In genomic region chr4:159146007-159146330, GRCh38 we compare ENCODE assay signal across 1 cellular context.
TF ChIP-seq lines count a peak whose summit lies in the region.

No MANE protein-coding gene starts in this region.

TF ChIP-seq in K562, 482 proteins besides CTCF, POLR2A, EP300 and RAD21 (continued from another document):
- TF ChIP-seq, protein P1, sequence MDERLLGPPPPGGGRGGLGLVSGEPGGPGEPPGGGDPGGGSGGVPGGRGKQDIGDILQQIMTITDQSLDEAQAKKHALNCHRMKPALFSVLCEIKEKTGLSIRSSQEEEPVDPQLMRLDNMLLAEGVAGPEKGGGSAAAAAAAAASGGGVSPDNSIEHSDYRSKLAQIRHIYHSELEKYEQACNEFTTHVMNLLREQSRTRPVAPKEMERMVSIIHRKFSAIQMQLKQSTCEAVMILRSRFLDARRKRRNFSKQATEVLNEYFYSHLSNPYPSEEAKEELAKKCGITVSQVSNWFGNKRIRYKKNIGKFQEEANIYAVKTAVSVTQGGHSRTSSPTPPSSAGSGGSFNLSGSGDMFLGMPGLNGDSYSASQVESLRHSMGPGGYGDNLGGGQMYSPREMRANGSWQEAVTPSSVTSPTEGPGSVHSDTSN (CRISPR knock-in tag; IDR thresholded peaks at IDR 0.05; ENCODE audit: low read depth): no peak
- TF ChIP-seq, protein P1 (tag; conservative IDR thresholded peaks at IDR 0.05; ENCODE audit: low read depth): peak; percentile 67
- TF ChIP-seq FUS (optimal IDR thresholded peaks at IDR 0.05; ENCODE audit: low read depth, low read length) (no peak), C11orf30 (IDR thresholded peaks at IDR 0.05; ENCODE audit: low read depth) (0 out of 2 replicates have a peak, but pooled peaks have one; percentile 24), CBX3 (IDR thresholded peaks at IDR 0.05; ENCODE audit: borderline replicate concordance in 1 of 2, low read length in 2 of 2) (no peak), DPF2 (IDR thresholded peaks at IDR 0.05) (peak; percentile 6; the same call in 1 of the 2 replicates), ZNF316 (IDR thresholded peaks at IDR 0.05) (0 out of 2 replicates have a peak, but pooled peaks have one; percentile 15), FOSL1 (tag; conservative IDR thresholded peaks at IDR 0.05) (peak; percentile 36; the same call in 1 of the 2 replicates), SOX6 (IDR thresholded peaks at IDR 0.05) (0 out of 2 replicates have a peak, but pooled peaks have one; percentile 11), ZNF124 (CRISPR knock-in tag; IDR thresholded peaks at IDR 0.05) (no peak)
